9 cellular contexts compared by ENCODE assay signal in genomic region chr7:138440460-138440859, GRCh38.
"Had no signal": no experiment of that assay in that cellular context is flagged by ENCODE, and none has a peak within 500 bp of the region (broad histone marks: within the 10 kb centered on the region; RNA-seq: fewer than 3 reads in every experiment).

No MANE protein-coding gene starts in this region.

- DNase-seq: IMR-90, Karpas-422, KBM-7, KG1 had no signal

- H3K4me2 ChIP-seq: KMS-11 had no signal

- H3K27ac Mint-ChIP-seq: IgD-negative memory B cell had no signal

- H3K4me1 Mint-ChIP-seq: IgD-negative memory B cell had no signal

- H3K4me3 Mint-ChIP-seq: IgD-negative memory B cell had no signal

- FAIRE-seq: HepG2, HTR-8/SVneo had no signal

- H3K27ac ChIP-seq: HL-60, KMS-11 had no signal

- H3K36me3 Mint-ChIP-seq: IgD-negative memory B cell had no signal

- H3K9ac ChIP-seq: KMS-11 had no signal

- ATAC-seq: HepG2 had no signal
